13 cellular contexts compared by ENCODE assay signal in genomic region chr2:213316001-213316735, GRCh38. TPM values are rescaled to one million over a fixed set of nuclear protein-coding genes. Genes with fewer than 3 reads are reported as not detected.
A peak's percentile ranks its signal among the peaks of the same experiment; 100 is the strongest.
DNase-seq lines count a peak whose midpoint lies in the region; ATAC-seq and TF ChIP-seq lines count a peak whose summit lies in the region.
"Had no signal": no experiment of that assay in that cellular context is flagged by ENCODE, and none has a peak within 500 bp of the region (broad histone marks: within the 10 kb centered on the region; RNA-seq: fewer than 3 reads in every experiment).

No MANE protein-coding gene starts in this region.

- H3K9me3 ChIP-seq in A673 (ENCODE audit: low read depth, low read length, poor library complexity, severe bottlenecking) (no peaks in the 10 kb centered on the region), HEK293 (ENCODE audit: control insufficient read depth, insufficient read depth, low read depth, low read length) (no peaks in the 10 kb centered on the region; the same call in 1 of the 2 replicates)
- H3K9me3 ChIP-seq: ascending aorta, esophagus muscularis mucosa had no signal

- peaks cover 10% of the 10 kb centered on the region for H3K36me3 ChIP-seq in A673 (ENCODE audit: insufficient read depth, low read length, poor library complexity, severe bottlenecking)
- peaks cover 3 to 45% of the 10 kb centered on the region in 2 experiments; a peak in 2 of 3 replicates for H3K36me3 ChIP-seq in HEK293 (ENCODE audit: control insufficient read depth in 2 of 2, insufficient read depth in 1 of 2, low read length in 2 of 2)

- H3K27ac ChIP-seq in A673 (ENCODE audit: low read depth, low read length, poor library complexity, severe bottlenecking), result no peak overlapping the region
- no peak overlapping the region for H3K27ac ChIP-seq in HEK293 (ENCODE audit: extremely low read depth, low read depth, low read length)
- no peak overlapping the region for H3K27ac ChIP-seq in foreskin keratinocyte
- H3K27ac ChIP-seq: ascending aorta, esophagus muscularis mucosa had no signal

- BruUV-seq in A673 (replicated peaks; lab: Mats Ljungman, UMichigan), result no TSS peak

- ATAC-seq in foreskin keratinocyte, result peak; percentile 27
- no peak for ATAC-seq in HG02623 (IDR thresholded peaks at IDR 0.05; ENCODE audit: unreplicated experiment)
- ATAC-seq in GM19467 (IDR thresholded peaks at IDR 0.05; ENCODE audit: unreplicated experiment), result no peak
- ATAC-seq: natural killer cell treated with Interleukin-12 subunit alpha and Interleukin-12 subunit beta and Interleukin-15 and Interleukin-18, amount 100 ng/mL, for 72 hours had no signal

- peaks cover 6% of the 10 kb centered on the region for H3K4me1 ChIP-seq in A673 (ENCODE audit: insufficient read depth, low read length, poor library complexity, severe bottlenecking)
- H3K4me1 ChIP-seq in HEK293 (ENCODE audit: control insufficient read depth, insufficient read depth, low read length), result no peaks in the 10 kb centered on the region
- no peaks in the 10 kb centered on the region for H3K4me1 ChIP-seq in foreskin keratinocyte
- H3K4me1 ChIP-seq: ascending aorta, esophagus muscularis mucosa had no signal

- H3K4me3 ChIP-seq in A673 (ENCODE audit: low read depth, low read length, poor library complexity, severe bottlenecking), result no peak overlapping the region
- no peak overlapping the region for H3K4me3 ChIP-seq in HEK293 (ENCODE audit: low read depth, low read length)
- H3K4me3 ChIP-seq: ascending aorta, esophagus muscularis mucosa had no signal

- intact Hi-C loops in A673 (cut with micrococcal nuclease; ENCODE audit: unreplicated experiment), result no loop called here

- TF ChIP-seq CTCF in A673 (conservative IDR thresholded peaks at IDR 0.05; ENCODE audit: low read depth, low read length) (no peak), HEK293 (tag by site-specific recombination; IDR thresholded peaks at IDR 0.05) (no peak), foreskin keratinocyte (conservative IDR thresholded peaks at IDR 0.05) (no peak)

- H3K27me3 ChIP-seq in A673 (replicated peaks; ENCODE audit: insufficient read depth, low read depth, low read length, poor library complexity) (no peaks in the 10 kb centered on the region), foreskin keratinocyte (no peaks in the 10 kb centered on the region)
- H3K27me3 ChIP-seq: ascending aorta, esophagus muscularis mucosa had no signal

- DNase-seq in A673 (ENCODE audit: low spot score) (peak; percentile 72), RKO (ENCODE audit: low spot score) (peak; percentile 42), foreskin keratinocyte (peak in 1 of 2 donors; percentile 9), GDM1 (lab: John Stamatoyannopoulos, UW) (no peak), T1000 (lab: John Stamatoyannopoulos, UW) (no peak)
- DNase-seq: activated CD8-positive, alpha-beta memory T cell treated with anti-CD3 and anti-CD28 coated beads, Interleukin-2, amount 50 U/mL, for 4 hours; stimulated activated naive CD4-positive, alpha-beta T cell had no signal

- CTCF ChIA-PET in A673 (lab: Charles Lee), result no interaction called here
- CTCF ChIA-PET in HEK293 (lab: Yijun Ruan, JAX), result no interaction called here

- POLR2A ChIA-PET in A673 (lab: Charles Lee; ENCODE audit: low non-redundant PET), result no interaction called here
- POLR2A ChIA-PET in HEK293 (lab: Yijun Ruan, JAX), result no interaction called here

TF ChIP-seq in HEK293, 187 proteins besides CTCF, POLR2A, EP300 and RAD21:
- TF ChIP-seq RBAK (tag by site-specific recombination; IDR thresholded peaks at IDR 0.05) (no peak), ZNF580 (tag by site-specific recombination; IDR thresholded peaks at IDR 0.05) (no peak), ZNF416 (tag by site-specific recombination; IDR thresholded peaks at IDR 0.05) (no peak), SP7 (tag by site-specific recombination; IDR thresholded peaks at IDR 0.05) (peak; percentile 21; the same call in 1 of the 2 replicates), ZIC2 (tag by site-specific recombination; IDR thresholded peaks at IDR 0.05) (peak; percentile 25; the same call in 1 of the 2 replicates), ZNF600 (tag by site-specific recombination; IDR thresholded peaks at IDR 0.05) (no peak), PATZ1 (tag by site-specific recombination; IDR thresholded peaks at IDR 0.05) (no peak)

RNA-seq across cellular contexts. Expression of gene SPAG16, which starts 31.9 kb away (rescaled TPM):
- total RNA-seq in A673 (2021) (13.1 and 21.7 TPM in 2 replicates), foreskin keratinocyte (15.0 and 16.7 TPM in 2 replicates)
- 13.7 and 14.3 TPM in 2 replicates for polyA plus RNA-seq in foreskin keratinocyte

Comparison
In these comparisons a context has a peak if more than half of its experiments do, and no peak if none do; other contexts are left out.
1. DNase-seq: peak in A673 (single experiment) and RKO (single experiment); none in GDM1 (single experiment) and T1000 (single experiment).